In the genomic region with DNA sequence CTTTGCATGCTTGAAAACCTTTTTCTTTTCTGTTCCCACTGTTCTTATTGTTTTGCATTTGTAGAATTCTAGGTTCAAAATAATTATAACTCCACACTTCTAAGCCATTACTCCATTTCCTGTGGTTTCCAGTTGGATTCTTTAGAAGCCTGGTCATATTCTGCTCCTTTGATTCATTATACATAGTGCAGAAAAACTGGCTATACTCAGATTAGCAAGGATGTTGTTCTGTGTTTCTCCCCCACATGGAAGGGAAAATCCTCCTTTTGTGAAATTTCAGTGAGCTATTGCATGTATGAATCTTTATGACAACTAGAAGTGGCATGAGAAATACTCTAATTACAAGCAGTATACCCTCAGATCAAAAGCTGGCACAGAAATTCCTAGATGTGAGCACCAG, we compare ENCODE assay signal across 26 cellular contexts.
A peak's percentile ranks its signal among the peaks of the same experiment; 100 is the strongest.
DNase-seq lines count a peak whose midpoint lies in the region; ATAC-seq and TF ChIP-seq lines count a peak whose summit lies in the region.
"Had no signal": no experiment of that assay in that cellular context is flagged by ENCODE, and none has a peak within 500 bp of the region (broad histone marks: within the 10 kb centered on the region; RNA-seq: fewer than 3 reads in every experiment).

No MANE protein-coding gene starts in this region.

- no peak overlapping the region for H3K9ac ChIP-seq in skeletal muscle satellite cell (ENCODE audit: low read depth, low read length)

- no peak overlapping the region for H3K27ac Mint-ChIP-seq in WTC11
- H3K27ac Mint-ChIP-seq: activated naive CD4-positive, alpha-beta T cell treated with anti-CD3 and anti-CD28 coated beads, Interleukin-2, amount 50 U/mL, for 24 hours; activated T-cell treated with anti-CD3 and anti-CD28 coated beads, Interleukin-2, amount 50 U/mL, for 72 hours had no signal

- no peaks in the 10 kb centered on the region for H3K27me3 Mint-ChIP-seq in WTC11 (ENCODE audit: low read depth)
- H3K27me3 Mint-ChIP-seq: activated naive CD4-positive, alpha-beta T cell treated with anti-CD3 and anti-CD28 coated beads, Interleukin-2, amount 50 U/mL, for 24 hours had no signal

- H3K4me3 ChIP-seq in astrocyte of the cerebellum (ENCODE audit: low read depth, low read length), result no peak overlapping the region
- H3K4me3 ChIP-seq in fibroblast of villous mesenchyme (ENCODE audit: low read depth, low read length), result no peak overlapping the region
- no peak overlapping the region for H3K4me3 ChIP-seq in skeletal muscle satellite cell (ENCODE audit: low read length)
- H3K4me3 ChIP-seq: heart right ventricle, mucosa of descending colon had no signal

- no peak for ATAC-seq in WTC11
- ATAC-seq: activated T-cell treated with anti-CD3 and anti-CD28 coated beads, Interleukin-2, amount 50 U/mL, for 72 hours; esophagus mucosa; heart right ventricle; HepG2; mucosa of descending colon; PC-3; stimulated activated naive CD8-positive, alpha-beta T cell treated with anti-CD3 and anti-CD28 coated beads, Interleukin-15, Interleukin-2, amounts not matched to agents 100 U/mL and 50 U/mL, for 24 hours had no signal

- no peaks in the 10 kb centered on the region for H3K36me3 ChIP-seq in skeletal muscle satellite cell (ENCODE audit: insufficient read depth, low read length)
- H3K36me3 ChIP-seq: BE2C, heart right ventricle had no signal

- no peaks in the 10 kb centered on the region for H3K9me3 Mint-ChIP-seq in WTC11
- H3K9me3 Mint-ChIP-seq: activated naive CD4-positive, alpha-beta T cell treated with anti-CD3 and anti-CD28 coated beads, Interleukin-2, amount 50 U/mL, for 24 hours had no signal

- POLR2A ChIA-PET in WTC11 (lab: Charles Lee), result no interaction called here

- TF ChIP-seq CTCF in astrocyte of the cerebellum (IDR thresholded peaks at IDR 0.05; ENCODE audit: low read depth, low read length, missing control alignments), result no peak
- TF ChIP-seq CTCF in fibroblast of villous mesenchyme (IDR thresholded peaks at IDR 0.05; ENCODE audit: insufficient read depth, low read depth, low read length), result no peak
- TF ChIP-seq CTCF in WTC11 (IDR thresholded peaks at IDR 0.05), result no peak

- H3K4me1 Mint-ChIP-seq in WTC11, result peaks cover 24% of the 10 kb centered on the region
- H3K4me1 Mint-ChIP-seq: activated naive CD4-positive, alpha-beta T cell treated with anti-CD3 and anti-CD28 coated beads, Interleukin-2, amount 50 U/mL, for 24 hours had no signal

- in situ Hi-C loops in astrocyte of the cerebellum (cut with HindIII; ENCODE audit: low sequenced_read_pairs), result no loop called here

- H3K4me2 ChIP-seq in skeletal muscle satellite cell (ENCODE audit: low read length), result peak overlapping the region; percentile 15

- H3K36me3 Mint-ChIP-seq in WTC11, result no peaks in the 10 kb centered on the region
- H3K36me3 Mint-ChIP-seq: activated naive CD4-positive, alpha-beta T cell treated with anti-CD3 and anti-CD28 coated beads, Interleukin-2, amount 50 U/mL, for 24 hours had no signal

- intact Hi-C loops in posterior vena cava (cut with DNase I), result no loop called here

- CTCF ChIA-PET in WTC11 (lab: Charles Lee), result no interaction called here

- H3K4me1 ChIP-seq in skeletal muscle satellite cell (ENCODE audit: control insufficient read depth, insufficient read depth, low read length), result peaks cover 10% of the 10 kb centered on the region
- H3K4me1 ChIP-seq: BE2C, heart right ventricle had no signal

- H3K27me3 ChIP-seq in skeletal muscle satellite cell (ENCODE audit: control insufficient read depth, insufficient read depth, low read length), result no peaks in the 10 kb centered on the region
- H3K27me3 ChIP-seq: BE2C, heart right ventricle had no signal

- peak; percentile 52 for DNase-seq in HS-5 (ENCODE audit: low read depth)
- DNase-seq in astrocyte of the cerebellum (ENCODE audit: low read depth), result peak; percentile 44
- peak; percentile 49 for DNase-seq in fibroblast of villous mesenchyme (ENCODE audit: low read depth)
- DNase-seq in WTC11 (ENCODE audit: low spot score), result no peak
- no peak for DNase-seq in middle frontal gyrus (ENCODE audit: extremely low spot score, low spot score)
- DNase-seq in posterior vena cava (ENCODE audit: low spot score), result no peak
- DNase-seq: activated CD4-positive, alpha-beta T cell treated with anti-CD3 and anti-CD28 coated beads for 48 hours; activated T-cell treated with anti-CD3 and anti-CD28 coated beads, Interleukin-2, amount 50 U/mL, for 72 hours; aorta; BE2C; COR-L47; DND-41; effector CD8-positive, alpha-beta T cell; GOT3; heart right ventricle; mucosa of descending colon; NCI-H1092 treated with DMSO at 0.1 percent for 48 hours; NCI-H2029; PC-3; SIG-M5; stimulated activated CD4-positive, alpha-beta T cell treated with anti-CD3 and anti-CD28 coated beads, Interleukin-4, amount 100 ng/mL, for 1 hour; stimulated activated naive CD8-positive, alpha-beta T cell treated with anti-CD3 and anti-CD28 coated beads, Interleukin-15, Interleukin-2, amounts not matched to agents 100 U/mL and 50 U/mL, for 24 hours had no signal

- no peaks in the 10 kb centered on the region for H3K9me3 ChIP-seq in skeletal muscle satellite cell (replicated peaks; ENCODE audit: low read length)
- H3K9me3 ChIP-seq: BE2C, heart right ventricle, mucosa of descending colon had no signal

- H3K4me3 Mint-ChIP-seq in WTC11, result no peak overlapping the region
- H3K4me3 Mint-ChIP-seq: activated naive CD4-positive, alpha-beta T cell treated with anti-CD3 and anti-CD28 coated beads, Interleukin-2, amount 50 U/mL, for 24 hours; activated T-cell treated with anti-CD3 and anti-CD28 coated beads, Interleukin-2, amount 50 U/mL, for 72 hours had no signal

TF ChIP-seq in WTC11, 78 proteins besides CTCF, POLR2A, EP300 and RAD21:
- TF ChIP-seq ZNF121 (CRISPR knock-in tag; IDR thresholded peaks at IDR 0.05) (no peak), JUN (CRISPR knock-in tag; IDR thresholded peaks at IDR 0.05) (no peak), ZNF219 (CRISPR knock-in tag; IDR thresholded peaks at IDR 0.05; ENCODE audit: borderline replicate concordance) (no peak), NFYB (CRISPR knock-in tag; conservative IDR thresholded peaks at IDR 0.05; ENCODE audit: low read depth) (no peak)
- TF ChIP-seq, protein P1, sequence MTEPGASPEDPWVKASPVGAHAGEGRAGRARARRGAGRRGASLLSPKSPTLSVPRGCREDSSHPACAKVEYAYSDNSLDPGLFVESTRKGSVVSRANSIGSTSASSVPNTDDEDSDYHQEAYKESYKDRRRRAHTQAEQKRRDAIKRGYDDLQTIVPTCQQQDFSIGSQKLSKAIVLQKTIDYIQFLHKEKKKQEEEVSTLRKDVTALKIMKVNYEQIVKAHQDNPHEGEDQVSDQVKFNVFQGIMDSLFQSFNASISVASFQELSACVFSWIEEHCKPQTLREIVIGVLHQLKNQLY (CRISPR knock-in tag; IDR thresholded peaks at IDR 0.05), result no peak
TF ChIP-seq in WTC11: peak in this region for 0.

Comparison
In these comparisons a context has a peak if more than half of its experiments do, and no peak if none do; other contexts are left out.
1. DNase-seq: peak in HS-5 (single experiment), astrocyte of the cerebellum (single experiment) and fibroblast of villous mesenchyme (single experiment); none in WTC11 (single experiment), middle frontal gyrus (single experiment) and posterior vena cava (single experiment).